In the genomic region with DNA sequence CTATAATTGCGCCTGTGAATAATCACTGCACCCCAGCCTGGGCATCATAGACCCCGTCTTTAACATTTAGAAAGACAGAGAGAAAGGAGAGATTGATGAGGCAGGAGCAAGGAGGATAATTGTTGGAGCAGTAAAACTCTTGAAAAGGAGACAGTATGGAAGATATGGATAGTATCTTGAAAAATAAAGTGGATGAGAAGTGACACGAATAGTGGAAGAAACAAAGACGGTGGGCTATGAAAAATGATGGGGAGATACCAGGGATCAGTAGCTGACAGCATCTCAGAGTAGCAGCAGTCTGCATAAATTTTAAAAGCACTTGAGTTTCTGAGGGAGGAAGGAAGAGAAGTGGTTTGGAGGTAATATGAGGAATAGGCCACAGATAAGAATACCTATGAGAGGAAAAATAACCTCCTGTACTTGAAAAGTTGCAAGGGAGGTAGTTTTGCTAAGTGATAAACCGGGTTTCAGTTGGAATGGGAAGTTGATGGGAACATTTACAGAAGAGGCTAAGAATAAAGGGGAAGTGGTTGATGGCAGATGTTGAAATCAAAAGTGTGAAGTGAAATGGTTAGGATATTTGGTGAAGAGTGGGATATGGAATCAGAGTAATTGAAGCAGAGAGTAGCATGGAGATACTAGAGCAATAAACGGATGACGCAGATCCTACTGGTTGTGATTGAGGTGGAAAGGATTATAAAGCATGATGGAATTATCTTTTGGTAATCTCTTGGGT, we compare ENCODE assay signal across 1 cellular context.
TF ChIP-seq lines count a peak whose summit lies in the region.

No MANE protein-coding gene starts in this region.

TF ChIP-seq in neural cell, 6 proteins besides CTCF, POLR2A, EP300 and RAD21 (continued from another document):
- no peak for TF ChIP-seq POLR2AphosphoS5 (IDR thresholded peaks at IDR 0.05)
